In the genomic region with DNA sequence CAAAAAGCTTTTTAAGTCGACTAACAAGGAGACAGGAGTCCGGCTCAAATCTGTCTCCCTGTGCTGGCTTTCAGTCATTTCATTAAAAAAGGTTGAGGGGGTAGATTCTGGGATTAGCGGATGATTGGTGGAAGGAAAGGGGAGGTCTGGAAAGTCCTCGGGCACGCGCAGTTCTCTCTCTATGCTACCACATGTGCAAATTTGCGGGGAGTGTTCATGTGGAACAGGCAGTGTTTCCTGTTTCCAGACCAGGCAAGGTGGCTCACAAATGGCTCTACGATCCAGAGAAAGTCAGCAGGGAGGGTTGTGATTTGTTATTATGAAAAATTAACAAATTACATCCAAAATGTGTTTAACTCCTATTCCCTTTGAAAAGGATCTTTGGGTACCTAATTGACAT, we compare ENCODE assay signal across 15 cellular contexts.
"Had no signal": no experiment of that assay in that cellular context is flagged by ENCODE, and none has a peak within 500 bp of the region (broad histone marks: within the 10 kb centered on the region; RNA-seq: fewer than 3 reads in every experiment).

No MANE protein-coding gene starts in this region.

- H3K4me3 ChIP-seq: cardiac muscle cell, psoas muscle, upper lobe of left lung had no signal

- ATAC-seq: activated T-helper 17 cell treated with anti-CD3 and anti-CD28 coated beads, Interleukin-2, amount 50 U/mL, for 72 hours; esophagus mucosa; left colon; psoas muscle; sciatic nerve had no signal

- H3K4me1 ChIP-seq: psoas muscle, upper lobe of left lung had no signal

- FAIRE-seq: endometrium had no signal

- H3K27ac ChIP-seq: cardiac muscle cell, psoas muscle, upper lobe of left lung, VCaP had no signal

- H3K27me3 ChIP-seq: upper lobe of left lung had no signal

- H3K36me3 ChIP-seq: cardiac muscle cell, upper lobe of left lung had no signal

- H3K9me3 ChIP-seq: psoas muscle had no signal

- DNase-seq: activated naive CD4-positive, alpha-beta T cell treated with anti-CD3 and anti-CD28 coated beads for 36 hours; activated T-cell treated with anti-CD3 and anti-CD28 coated beads for 4 hours; left colon; mesenchymal stem cell; psoas muscle; stimulated activated CD4-positive, alpha-beta T cell treated with anti-CD3 and anti-CD28 coated beads, Interleukin-12 subunit alpha, Interleukin-12 subunit beta, amount 100 ng/mL, for 4 hours; stimulated activated naive CD4-positive, alpha-beta T cell treated with Interleukin-2 at 50 U/mL for 16 hours; T1000; upper lobe of left lung had no signal
